9 cellular contexts compared by ENCODE assay signal in the genomic region with DNA sequence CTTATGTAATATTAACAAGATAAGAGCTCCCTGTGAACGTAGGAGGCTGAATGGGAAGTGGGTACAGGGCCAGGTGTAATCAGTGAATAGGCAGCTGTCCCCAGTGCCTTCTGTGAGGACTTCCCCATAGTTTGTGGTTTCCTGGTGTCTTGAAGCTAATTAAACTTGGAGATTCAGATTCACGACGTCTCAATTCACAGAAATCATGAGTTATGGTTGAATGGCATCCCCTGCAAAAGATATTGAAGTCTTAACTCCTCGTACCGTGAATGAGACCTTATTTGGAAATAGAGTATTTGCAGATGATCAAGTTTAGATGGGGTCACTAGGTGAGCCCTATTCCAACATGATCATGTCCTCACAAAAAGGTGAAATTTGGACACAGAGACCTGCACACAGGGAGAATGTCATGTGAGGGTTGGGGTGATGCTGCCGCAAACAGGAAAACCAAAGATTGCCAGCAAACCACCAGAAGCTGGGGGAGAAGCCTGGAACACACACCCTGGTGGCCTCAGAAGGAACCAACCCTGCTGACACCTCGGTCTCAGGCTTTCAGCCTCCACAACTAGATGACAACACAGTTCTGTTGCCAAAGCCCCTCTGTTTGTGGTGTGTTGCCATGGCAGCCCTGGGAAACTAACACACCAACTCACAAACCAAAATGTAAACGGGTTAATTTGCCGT. TPM values are rescaled to one million over a fixed set of nuclear protein-coding genes. Genes with fewer than 3 reads are reported as not detected.
A peak's percentile ranks its signal among the peaks of the same experiment; 100 is the strongest.
DNase-seq lines count a peak whose midpoint lies in the region; ATAC-seq, FAIRE-seq and TF ChIP-seq lines count a peak whose summit lies in the region.
"Had no signal": no experiment of that assay in that cellular context is flagged by ENCODE, and none has a peak within 500 bp of the region (broad histone marks: within the 10 kb centered on the region; RNA-seq: fewer than 3 reads in every experiment).

No MANE protein-coding gene starts in this region.

- peak; percentile 74 for ATAC-seq in GM18502 (IDR thresholded peaks at IDR 0.05; ENCODE audit: poor library complexity, unreplicated experiment)
- ATAC-seq in HG02970 (IDR thresholded peaks at IDR 0.05; ENCODE audit: low FRiP score, unreplicated experiment) = peak; percentile 68

- no peaks in the 10 kb centered on the region for H3K27me3 ChIP-seq in bronchial epithelial cell (ENCODE audit: control insufficient read depth, insufficient read depth, low read length)

- no peak for TF ChIP-seq CTCF in bronchial epithelial cell (IDR thresholded peaks at IDR 0.05; ENCODE audit: insufficient read depth, low read length, severe bottlenecking)

- H3K36me3 ChIP-seq in bronchial epithelial cell (ENCODE audit: control insufficient read depth, insufficient read depth, low read length) = no peaks in the 10 kb centered on the region

- DNase-seq in T-helper 9 cell = peak; percentile 72
- DNase-seq in bronchial epithelial cell (ENCODE audit: low read depth) = no peak
- DNase-seq in stimulated activated CD4-positive, alpha-beta T cell treated with anti-CD3 and anti-CD28 coated beads, Interleukin-15, amount 100 ng/mL, for 24 hours = peak; percentile 77
- DNase-seq in iPS-NIHi7 (ENCODE audit: extremely low spot score) = no peak
- no peak for DNase-seq in middle frontal gyrus (ENCODE audit: extremely low spot score, low spot score)
- DNase-seq in NCI-H1105 (lab: John Stamatoyannopoulos, UW) = no peak

- H3K4me3 ChIP-seq in bronchial epithelial cell (ENCODE audit: low read depth, low read length) = no peak overlapping the region
- H3K4me3 ChIP-seq: SK-N-MC had no signal

- FAIRE-seq in bronchial epithelial cell (lab: Jason Lieb, UNC) = peak; percentile 7

RNA-seq across cellular contexts. Expression of a gene that starts 13.2 kb away (rescaled TPM):
- 7.8 and 9.5 TPM in 2 replicates for total RNA-seq in bronchial epithelial cell

Comparison
In these comparisons a context has a peak if more than half of its experiments do, and no peak if none do; other contexts are left out.
1. DNase-seq: peak in T-helper 9 cell (single experiment) and stimulated activated CD4-positive, alpha-beta T cell treated with anti-CD3 and anti-CD28 coated beads, Interleukin-15, amount 100 ng/mL, for 24 hours (single experiment); none in bronchial epithelial cell (single experiment), iPS-NIHi7 (single experiment), middle frontal gyrus (single experiment) and NCI-H1105 (single experiment).